12 cellular contexts compared by ENCODE assay signal in genomic region chr3:108099203-108099602, GRCh38. TPM values are rescaled to one million over a fixed set of nuclear protein-coding genes. Genes with fewer than 3 reads are reported as not detected.
DNase-seq lines count a peak whose midpoint lies in the region; ATAC-seq and TF ChIP-seq lines count a peak whose summit lies in the region.
"Had no signal": no experiment of that assay in that cellular context is flagged by ENCODE, and none has a peak within 500 bp of the region (broad histone marks: within the 10 kb centered on the region; RNA-seq: fewer than 3 reads in every experiment).

No MANE protein-coding gene starts in this region.

- H3K27ac ChIP-seq in esophagus muscularis mucosa (replicated peaks in 1 of 4): no peak overlapping the region
- H3K27ac ChIP-seq: gastroesophageal sphincter had no signal

- H3K9me3 ChIP-seq in esophagus muscularis mucosa: no peaks in the 10 kb centered on the region
- H3K9me3 ChIP-seq: gastroesophageal sphincter had no signal

- DNase-seq in AG08395 (ENCODE audit: low spot score) (peak; percentile 48), GM10266 (ENCODE audit: extremely low spot score) (peak; percentile 29), OCI-M1 (lab: John Stamatoyannopoulos, UW) (peak; percentile 79), left colon (no peak), SW480 (ENCODE audit: low spot score) (no peak), esophagus muscularis mucosa (ENCODE audit: extremely low spot score) (no peak)
- DNase-seq in activated naive CD4-positive, alpha-beta T cell treated with anti-CD3 and anti-CD28 coated beads, Interleukin-2, amount 50 U/mL, for 16 hours: no peak
- DNase-seq: C1 segment of cervical spinal cord, kidney glomerular epithelial cell, NCI-H2029 had no signal

- no peak for TF ChIP-seq EP300 in esophagus muscularis mucosa (IDR thresholded peaks at IDR 0.05)

- intact Hi-C loops in left colon (cut with DNase I, micrococcal nuclease) (no loop called here), esophagus muscularis mucosa (cut with DNase I) (no loop called here)

- TF ChIP-seq CTCF in GM10266 (IDR thresholded peaks at IDR 0.05; ENCODE audit: control insufficient read depth, insufficient read depth, low read depth, missing control alignments) (no peak), esophagus muscularis mucosa (IDR thresholded peaks at IDR 0.05) (no peak)

- H3K27me3 ChIP-seq in esophagus muscularis mucosa: no peaks in the 10 kb centered on the region
- H3K27me3 ChIP-seq: gastroesophageal sphincter had no signal

- ATAC-seq in left colon (peak; percentile 30), HG03039 (IDR thresholded peaks at IDR 0.05; ENCODE audit: unreplicated experiment) (no peak)
- ATAC-seq: gastroesophageal sphincter had no signal

- 71% methylated on average over 4 of the region's 4 CpGs for WGBS in esophagus muscularis mucosa

- H3K4me1 ChIP-seq in esophagus muscularis mucosa: peaks cover 0 to 5% (median 1%) of the 10 kb centered on the region in 4 donors

- no peak for TF ChIP-seq POLR2A in esophagus muscularis mucosa (IDR thresholded peaks at IDR 0.05; ENCODE audit: low read depth)

- H3K4me3 ChIP-seq in esophagus muscularis mucosa: no peak overlapping the region
- H3K4me3 ChIP-seq: gastroesophageal sphincter had no signal

- no peaks in the 10 kb centered on the region for H3K36me3 ChIP-seq in esophagus muscularis mucosa
- H3K36me3 ChIP-seq: gastroesophageal sphincter had no signal

RNA-seq across cellular contexts. Expression of gene CD47, which starts 8.4 kb away (rescaled TPM):
- total RNA-seq in left colon (10 to 100 TPM; 71.1 to 81.3 TPM), esophagus muscularis mucosa (10 to 100 TPM; 31.6 to 57.7 (median 49.7) TPM)

Comparison
In these comparisons a context has a peak if more than half of its experiments do, and no peak if none do; other contexts are left out.
1. DNase-seq: peak in AG08395 (single experiment), GM10266 (single experiment) and OCI-M1 (single experiment); none in left colon (0 of 2), SW480 (single experiment), esophagus muscularis mucosa (single experiment) and activated naive CD4-positive, alpha-beta T cell treated with anti-CD3 and anti-CD28 coated beads, Interleukin-2, amount 50 U/mL, for 16 hours (single experiment).